Comparison of ENCODE assay signal across 15 cellular contexts in genomic region chr6:35473075-35473848, GRCh38. TPM values are rescaled to one million over a fixed set of nuclear protein-coding genes. Genes with fewer than 3 reads are reported as not detected.
DNase-seq lines count a peak whose midpoint lies in the region; ATAC-seq, FAIRE-seq and TF ChIP-seq lines count a peak whose summit lies in the region.
"Had no signal": no experiment of that assay in that cellular context is flagged by ENCODE, and none has a peak within 500 bp of the region (broad histone marks: within the 10 kb centered on the region; RNA-seq: fewer than 3 reads in every experiment).

No MANE protein-coding gene starts in this region.

- H3K4me2 ChIP-seq in KMS-11: no peak overlapping the region

- WGBS in right cardiac atrium: 85% methylated on average over 9 of the region's 9 CpGs
- 79 to 81% (median 81%) methylated on average over 9 of the region's 9 CpGs for WGBS in small intestine, 3 donors

- no peak for FAIRE-seq in small intestine (lab: Jason Lieb, UNC)

- no peak for ATAC-seq in right cardiac atrium
- no peak for ATAC-seq in stimulated activated naive B cell treated with anti-CD40 and anti-IgM and Interleukin-4, amounts not matched to agents 10 μg/mL and 1 μg/mL and 100 μg/mL, for 72 hours (replicated peaks)
- no peak for ATAC-seq in GM19023 (IDR thresholded peaks at IDR 0.05; ENCODE audit: unreplicated experiment)
- ATAC-seq: left cardiac atrium had no signal

- H3K27me3 ChIP-seq in cardiac muscle cell (no peaks in the 10 kb centered on the region), right cardiac atrium (ENCODE audit: control insufficient read depth, insufficient read depth) (no peaks in the 10 kb centered on the region), KMS-11 (ENCODE audit: insufficient read depth, low read depth) (no peaks in the 10 kb centered on the region; the same call in 1 of the 2 replicates), small intestine (ENCODE audit: control insufficient read depth in 2 of 2, insufficient read depth in 2 of 2, low read length in 2 of 2) (no peaks in the 10 kb centered on the region)
- H3K27me3 ChIP-seq: BLaER1 treated with 17β-estradiol and CSF1 and Interleukin-3, amounts not matched to agents 10 nM and 100 nM had no signal

- H3K27ac ChIP-seq in cardiac muscle cell (peak overlapping the region; percentile 69), right cardiac atrium (ENCODE audit: low read length) (no peak overlapping the region), KMS-11 (peak overlapping the region; percentile 22; the same call in 1 of the 2 replicates), small intestine (ENCODE audit: low read depth in 1 of 2, low read length in 1 of 2) (no peak overlapping the region)
- H3K27ac ChIP-seq: BLaER1 treated with 17β-estradiol and CSF1 and Interleukin-3, amounts not matched to agents 10 nM and 100 nM had no signal

- intact Hi-C loops in right cardiac atrium (cut with DNase I): no loop called here

- peak overlapping the region; percentile 42 for H3K4me3 Mint-ChIP-seq in activated naive CD8-positive, alpha-beta T cell treated with anti-CD3 and anti-CD28 coated beads for 36 hours
- peak overlapping the region in 1 of 2 donors; percentile 13 for H3K4me3 Mint-ChIP-seq in stimulated activated naive B cell treated with anti-CD40 and anti-IgM and Interleukin-4, amounts not matched to agents 10 μg/mL and 1 μg/mL and 100 μg/mL, for 72 hours

- H3K9me3 Mint-ChIP-seq in activated naive CD8-positive, alpha-beta T cell treated with anti-CD3 and anti-CD28 coated beads for 36 hours: peaks cover 1% of the 10 kb centered on the region
- no peaks in the 10 kb centered on the region for H3K9me3 Mint-ChIP-seq in stimulated activated naive B cell treated with anti-CD40 and anti-IgM and Interleukin-4, amounts not matched to agents 10 μg/mL and 1 μg/mL and 100 μg/mL, for 72 hours
- H3K9me3 Mint-ChIP-seq: natural killer cell treated with Interleukin-12 subunit alpha and Interleukin-12 subunit beta and Interleukin-15 and Interleukin-18, amount 100 ng/mL, for 72 hours had no signal

- peaks cover 33% of the 10 kb centered on the region for H3K79me2 ChIP-seq in KMS-11 (ENCODE audit: insufficient read depth, low read depth)

- H3K36me3 ChIP-seq in cardiac muscle cell (peaks cover 31% of the 10 kb centered on the region), KMS-11 (ENCODE audit: insufficient read depth) (peaks cover 30% of the 10 kb centered on the region), small intestine (ENCODE audit: control insufficient read depth in 2 of 2, insufficient read depth in 2 of 2, low read length in 2 of 2) (peaks cover 3 to 5% of the 10 kb centered on the region in 2 donors)

- H3K4me1 Mint-ChIP-seq in activated naive CD8-positive, alpha-beta T cell treated with anti-CD3 and anti-CD28 coated beads for 36 hours: peaks cover 38% of the 10 kb centered on the region
- H3K4me1 Mint-ChIP-seq in stimulated activated naive B cell treated with anti-CD40 and anti-IgM and Interleukin-4, amounts not matched to agents 10 μg/mL and 1 μg/mL and 100 μg/mL, for 72 hours: peaks cover 26 to 56% of the 10 kb centered on the region in 2 donors

- H3K4me3 ChIP-seq in cardiac muscle cell (no peak overlapping the region), right cardiac atrium (ENCODE audit: low read length) (no peak overlapping the region), KMS-11 (IDR thresholded peaks at IDR 0.05; ENCODE audit: insufficient read depth, low read depth, low read length) (no peak overlapping the region), small intestine (ENCODE audit: low read depth in 1 of 2, low read length in 2 of 2) (no peak overlapping the region)
- H3K4me3 ChIP-seq: BLaER1 treated with 17β-estradiol and CSF1 and Interleukin-3, amounts not matched to agents 10 nM and 100 nM had no signal

- no peak overlapping the region for H2AFZ ChIP-seq in KMS-11 (ENCODE audit: low read depth)

- H3K9me3 ChIP-seq in cardiac muscle cell (ENCODE audit: low read depth) (no peaks in the 10 kb centered on the region), right cardiac atrium (ENCODE audit: control insufficient read depth, low read length) (no peaks in the 10 kb centered on the region), small intestine (ENCODE audit: control insufficient read depth, low read depth) (no peaks in the 10 kb centered on the region)

- peaks cover 33% of the 10 kb centered on the region for H4K20me1 ChIP-seq in KMS-11 (ENCODE audit: insufficient read depth)

- H3K36me3 Mint-ChIP-seq in activated naive CD8-positive, alpha-beta T cell treated with anti-CD3 and anti-CD28 coated beads for 36 hours: peaks cover 47% of the 10 kb centered on the region
- peaks cover 44 to 48% of the 10 kb centered on the region in 2 donors for H3K36me3 Mint-ChIP-seq in stimulated activated naive B cell treated with anti-CD40 and anti-IgM and Interleukin-4, amounts not matched to agents 10 μg/mL and 1 μg/mL and 100 μg/mL, for 72 hours

- peaks cover 19% of the 10 kb centered on the region for H3K27me3 Mint-ChIP-seq in activated naive CD8-positive, alpha-beta T cell treated with anti-CD3 and anti-CD28 coated beads for 36 hours
- H3K27me3 Mint-ChIP-seq in stimulated activated naive B cell treated with anti-CD40 and anti-IgM and Interleukin-4, amounts not matched to agents 10 μg/mL and 1 μg/mL and 100 μg/mL, for 72 hours: no peaks in the 10 kb centered on the region
- H3K27me3 Mint-ChIP-seq: natural killer cell treated with Interleukin-12 subunit alpha and Interleukin-12 subunit beta and Interleukin-15 and Interleukin-18, amount 100 ng/mL, for 72 hours had no signal

- no peak for TF ChIP-seq CTCF in cardiac muscle cell (IDR thresholded peaks at IDR 0.05; ENCODE audit: low read depth, low read length)
- no peak for TF ChIP-seq CTCF in KMS-11 (conservative IDR thresholded peaks at IDR 0.05; ENCODE audit: low read depth, low read length)

- H3K4me1 ChIP-seq in cardiac muscle cell (ENCODE audit: low read depth) (peaks cover 16% of the 10 kb centered on the region), right cardiac atrium (ENCODE audit: control insufficient read depth, insufficient read depth, low read length) (peaks cover 4% of the 10 kb centered on the region), KMS-11 (ENCODE audit: low read depth, poor library complexity, severe bottlenecking) (peaks cover 17% of the 10 kb centered on the region), small intestine (ENCODE audit: control insufficient read depth in 2 of 2, insufficient read depth in 1 of 2, low read depth in 1 of 2, low read length in 1 of 2) (no peaks in the 10 kb centered on the region)

- DNase-seq in cardiac muscle cell (ENCODE audit: low read depth in 1 of 2, low spot score in 1 of 2) (no peak), right cardiac atrium (no peak), NCI-H146 treated with DMSO at 0.1 percent for 48 hours (lab: John Stamatoyannopoulos, UW; ENCODE audit: unreplicated experiment) (no peak), small intestine (no peak)
- DNase-seq in activated naive CD8-positive, alpha-beta T cell treated with anti-CD3 and anti-CD28 coated beads for 36 hours: peak; percentile 52
- DNase-seq in stimulated activated naive B cell treated with anti-CD40 and anti-IgM and Interleukin-4, amounts not matched to agents 10 μg/mL and 1 μg/mL and 100 μg/mL, for 72 hours: no peak
- DNase-seq: HCEC 1CT, left cardiac atrium, NCI-H446, SHP77 had no signal

- no peak overlapping the region for H3K9ac ChIP-seq in KMS-11

- H3K27ac Mint-ChIP-seq in activated naive CD8-positive, alpha-beta T cell treated with anti-CD3 and anti-CD28 coated beads for 36 hours: peak overlapping the region; percentile 68
- H3K27ac Mint-ChIP-seq in stimulated activated naive B cell treated with anti-CD40 and anti-IgM and Interleukin-4, amounts not matched to agents 10 μg/mL and 1 μg/mL and 100 μg/mL, for 72 hours: peak overlapping the region; percentile 88

RNA-seq across cellular contexts. Expression of gene RPL10A, which starts 5.1 kb away (rescaled TPM):
- total RNA-seq in cardiac muscle cell (1,095 and 1,320 TPM in 2 replicates), right cardiac atrium (100 to 1,000 TPM; 608 to 717 (median 617) TPM)
- polyA plus RNA-seq in cardiac muscle cell (390 and 521 TPM in 2 replicates), right cardiac atrium (672 TPM), small intestine (1,000 to 10,000 TPM in 2 of 3 donors, 100 to 1,000 TPM in 1; 724 to 2,603 (median 1,707) TPM)
- total RNA-seq in activated naive CD8-positive, alpha-beta T cell treated with anti-CD3 and anti-CD28 coated beads for 36 hours: 1,000 to 10,000 TPM; 2,227 to 2,291 TPM

RNA-seq across cellular contexts. Expression of gene FANCE, which starts 21.1 kb away (rescaled TPM):
- total RNA-seq in cardiac muscle cell (23.8 and 28.1 TPM in 2 replicates), right cardiac atrium (1 to 10 TPM; 1.3 to 4.7 (median 3.1) TPM)
- polyA plus RNA-seq in cardiac muscle cell (19.4 and 21.3 TPM in 2 replicates), right cardiac atrium (2.0 TPM), small intestine (1 to 10 TPM; 1.6 to 4.6 (median 1.6) TPM)
- 10 to 100 TPM; 18.6 to 19.1 TPM for total RNA-seq in activated naive CD8-positive, alpha-beta T cell treated with anti-CD3 and anti-CD28 coated beads for 36 hours

RNA-seq across cellular contexts. Expression of gene TEAD3, which starts 23.6 kb away (rescaled TPM):
- total RNA-seq in cardiac muscle cell (65.2 and 98.6 TPM in 2 replicates), right cardiac atrium (10 to 100 TPM; 27.0 to 50.1 (median 38.2) TPM)
- polyA plus RNA-seq in cardiac muscle cell (64.0 and 78.3 TPM in 2 replicates), right cardiac atrium (27.1 TPM), small intestine (10 to 100 TPM; 13.4 to 20.1 (median 17.8) TPM)
- under 1 TPM; 0.60 to 0.66 TPM for total RNA-seq in activated naive CD8-positive, alpha-beta T cell treated with anti-CD3 and anti-CD28 coated beads for 36 hours

RNA-seq across cellular contexts. Expression of gene TULP1, which starts 39.4 kb away (rescaled TPM):
- total RNA-seq in cardiac muscle cell (4.8 and 5.2 TPM in 2 replicates), right cardiac atrium (under 1 TPM in 2 of 4 donors, not detected in 2; 0.29 to 0.54 TPM)
- polyA plus RNA-seq in cardiac muscle cell (0.92 and 5.9 TPM in 2 replicates), right cardiac atrium (0.34 TPM), small intestine (not detected)
- total RNA-seq in activated naive CD8-positive, alpha-beta T cell treated with anti-CD3 and anti-CD28 coated beads for 36 hours: not detected
- total RNA-seq: MCF 10A; natural killer cell treated with Interleukin-12 subunit alpha and Interleukin-12 subunit beta and Interleukin-15 and Interleukin-18, amount 100 ng/mL, for 72 hours had no signal

Comparison
In these comparisons a context has a peak if more than half of its experiments do, and no peak if none do; other contexts are left out.
1. H3K27ac ChIP-seq: peak in cardiac muscle cell (single experiment) and KMS-11 (single experiment); none in right cardiac atrium (single experiment) and small intestine (0 of 2).
2. RNA of gene TEAD3, which starts 23.6 kb away (total RNA-seq): 65.2 to 98.6 TPM in cardiac muscle cell and 27.0 to 50.1 TPM in right cardiac atrium; 0.60 to 0.66 TPM in activated naive CD8-positive, alpha-beta T cell treated with anti-CD3 and anti-CD28 coated beads for 36 hours; every median in the first group is over 10 times any median in the second.